1 cellular context compared by ENCODE assay signal in genomic region chr22:38435010-38435409, GRCh38.
TF ChIP-seq lines count a peak whose summit lies in the region.

No MANE protein-coding gene starts in this region.

TF ChIP-seq in HCT116, 20 proteins besides CTCF, POLR2A, EP300 and RAD21:
- no peak for TF ChIP-seq JUND (IDR thresholded peaks at IDR 0.05)
- no peak for TF ChIP-seq MAX (IDR thresholded peaks at IDR 0.05)
- TF ChIP-seq CBX3 (IDR thresholded peaks at IDR 0.05; ENCODE audit: low read depth) = no peak
- TF ChIP-seq REST (IDR thresholded peaks at IDR 0.05; ENCODE audit: low read depth) = no peak
- no peak for TF ChIP-seq YY1 (IDR thresholded peaks at IDR 0.05; ENCODE audit: extremely low read depth, insufficient replicate concordance, low read depth, low read length)
- TF ChIP-seq ATF3 (IDR thresholded peaks at IDR 0.05) = no peak
- no peak for TF ChIP-seq ZFX (IDR thresholded peaks at IDR 0.05)
- no peak for TF ChIP-seq ZNF274 (IDR thresholded peaks at IDR 0.05; ENCODE audit: low read depth, low read length)
- no peak for TF ChIP-seq SRF (IDR thresholded peaks at IDR 0.05; ENCODE audit: low read depth)
- no peak for TF ChIP-seq SIN3A (IDR thresholded peaks at IDR 0.05; ENCODE audit: low read depth)
- TF ChIP-seq EZH2phosphoT487 (IDR thresholded peaks at IDR 0.05; ENCODE audit: borderline replicate concordance) = no peak
- no peak for TF ChIP-seq FOSL1 (IDR thresholded peaks at IDR 0.05; ENCODE audit: low read depth)
- TF ChIP-seq EZH2 (IDR thresholded peaks at IDR 0.05) = no peak
- no peak for TF ChIP-seq TCF7L2 (IDR thresholded peaks at IDR 0.05; ENCODE audit: borderline replicate concordance, extremely low read depth, insufficient read depth, insufficient read length)
- TF ChIP-seq EGR1 (IDR thresholded peaks at IDR 0.05; ENCODE audit: low read depth) = no peak
- TF ChIP-seq ELF1 (IDR thresholded peaks at IDR 0.05; ENCODE audit: borderline replicate concordance, low read depth) = no peak
- TF ChIP-seq CEBPB (IDR thresholded peaks at IDR 0.05; ENCODE audit: low read depth) = no peak
- TF ChIP-seq POLR2AphosphoS5 (IDR thresholded peaks at IDR 0.05; ENCODE audit: low read depth, low read length) = no peak
- TF ChIP-seq SP1 (IDR thresholded peaks at IDR 0.05; ENCODE audit: low read depth) = no peak
